Comparison of ENCODE assay signal across 7 cellular contexts in genomic region chr16:15062085-15062810, GRCh38. TPM values are rescaled to one million over a fixed set of nuclear protein-coding genes. Genes with fewer than 3 reads are reported as not detected.
DNase-seq lines count a peak whose midpoint lies in the region; ATAC-seq and TF ChIP-seq lines count a peak whose summit lies in the region.
"Not testable (repeated sequence)": the region's sequence is repeated elsewhere in the genome, so short reads cannot be mapped to it uniquely, and the experiment has no call there.

No MANE protein-coding gene starts in this region.

- not testable (repeated sequence) for ATAC-seq in WTC11
- peak; percentile 89 for ATAC-seq in activated T-helper 17 cell treated with anti-CD3 and anti-CD28 coated beads, Interleukin-2, amount 50 U/mL, for 72 hours (replicated peaks)
- ATAC-seq in mucosa of descending colon = peak; percentile 88

- not testable (repeated sequence) for H3K27me3 Mint-ChIP-seq in WTC11 (ENCODE audit: low read depth); activated T-helper 17 cell treated with anti-CD3 and anti-CD28 coated beads, Interleukin-2, amount 50 U/mL, for 72 hours

- TF ChIP-seq CTCF in WTC11 (IDR thresholded peaks at IDR 0.05); choroid plexus epithelial cell (conservative IDR thresholded peaks at IDR 0.05; ENCODE audit: low read depth, low read length); fibroblast of villous mesenchyme (IDR thresholded peaks at IDR 0.05; ENCODE audit: insufficient read depth, low read depth, low read length); mucosa of descending colon (IDR thresholded peaks at IDR 0.05): not testable (repeated sequence)

- CTCF ChIA-PET in WTC11 (lab: Charles Lee) = not testable (repeated sequence)

- H3K27ac Mint-ChIP-seq in WTC11 = peak overlapping the region; percentile 51; the same call in 1 of the 2 replicates
- H3K27ac Mint-ChIP-seq in activated T-helper 17 cell treated with anti-CD3 and anti-CD28 coated beads, Interleukin-2, amount 50 U/mL, for 72 hours = peak overlapping the region; percentile 78

- not testable (repeated sequence) for H3K4me3 Mint-ChIP-seq in WTC11; activated T-helper 17 cell treated with anti-CD3 and anti-CD28 coated beads, Interleukin-2, amount 50 U/mL, for 72 hours

- POLR2A ChIA-PET in WTC11 (lab: Charles Lee) = not testable (repeated sequence)

- H3K9me3 ChIP-seq in mucosa of descending colon = not testable (repeated sequence)

- not testable (repeated sequence) for H3K4me3 ChIP-seq in choroid plexus epithelial cell (ENCODE audit: low read depth, low read length); fibroblast of villous mesenchyme (ENCODE audit: low read depth, low read length); mucosa of descending colon

- intact Hi-C loops in mucosa of descending colon (cut with DNase I, micrococcal nuclease) = not testable (repeated sequence)

- H3K36me3 ChIP-seq in mucosa of descending colon (ENCODE audit: low read depth) = not testable (repeated sequence)

- DNase-seq in ELR (ENCODE audit: low read depth) (peak; percentile 41), NOMO-1 (lab: John Stamatoyannopoulos, UW; ENCODE audit: unreplicated experiment in 2 of 2) (peak; percentile 4 to 9), choroid plexus epithelial cell (ENCODE audit: low read depth) (peak; percentile 26), fibroblast of villous mesenchyme (ENCODE audit: low read depth) (peak; percentile 71), mucosa of descending colon (peak in 1 of 3 donors; percentile 69)
- not testable (repeated sequence) for DNase-seq in WTC11 (ENCODE audit: low spot score)

- H3K36me3 Mint-ChIP-seq in WTC11 = peaks cover 61% of the 10 kb centered on the region
- peaks cover 88% of the 10 kb centered on the region for H3K36me3 Mint-ChIP-seq in activated T-helper 17 cell treated with anti-CD3 and anti-CD28 coated beads, Interleukin-2, amount 50 U/mL, for 72 hours (ENCODE audit: low read depth)

- peaks cover 15% of the 10 kb centered on the region for H3K4me1 ChIP-seq in mucosa of descending colon (ENCODE audit: low read depth)

- H3K9me3 Mint-ChIP-seq in WTC11; activated T-helper 17 cell treated with anti-CD3 and anti-CD28 coated beads, Interleukin-2, amount 50 U/mL, for 72 hours: not testable (repeated sequence)

- not testable (repeated sequence) for H3K4me1 Mint-ChIP-seq in WTC11; activated T-helper 17 cell treated with anti-CD3 and anti-CD28 coated beads, Interleukin-2, amount 50 U/mL, for 72 hours

RNA-seq across cellular contexts. Expression of gene NTAN1, which starts 6.4 kb away (rescaled TPM):
- 33.8 to 39.6 TPM (median 38.0 TPM) in 3 replicates for total RNA-seq in WTC11 (2021)
- 10 to 100 TPM; 60.0 to 60.3 TPM for total RNA-seq in activated T-helper 17 cell treated with anti-CD3 and anti-CD28 coated beads, Interleukin-2, amount 50 U/mL, for 72 hours
- 72.5 and 76.7 TPM in 2 replicates for total RNA-seq in fibroblast of villous mesenchyme
- 10 to 100 TPM; 28.0 to 45.3 (median 39.8) TPM for total RNA-seq in mucosa of descending colon

RNA-seq across cellular contexts. Expression of gene RRN3, which starts 31.8 kb away (rescaled TPM):
- total RNA-seq in WTC11 (2021) = 24.9 to 26.7 TPM (median 25.6 TPM) in 3 replicates
- total RNA-seq in activated T-helper 17 cell treated with anti-CD3 and anti-CD28 coated beads, Interleukin-2, amount 50 U/mL, for 72 hours = 10 to 100 TPM; 33.8 to 45.7 TPM
- total RNA-seq in fibroblast of villous mesenchyme = 28.7 and 43.2 TPM in 2 replicates
- total RNA-seq in mucosa of descending colon = 10 to 100 TPM; 20.2 to 32.0 (median 27.7) TPM
